In the genomic region with DNA sequence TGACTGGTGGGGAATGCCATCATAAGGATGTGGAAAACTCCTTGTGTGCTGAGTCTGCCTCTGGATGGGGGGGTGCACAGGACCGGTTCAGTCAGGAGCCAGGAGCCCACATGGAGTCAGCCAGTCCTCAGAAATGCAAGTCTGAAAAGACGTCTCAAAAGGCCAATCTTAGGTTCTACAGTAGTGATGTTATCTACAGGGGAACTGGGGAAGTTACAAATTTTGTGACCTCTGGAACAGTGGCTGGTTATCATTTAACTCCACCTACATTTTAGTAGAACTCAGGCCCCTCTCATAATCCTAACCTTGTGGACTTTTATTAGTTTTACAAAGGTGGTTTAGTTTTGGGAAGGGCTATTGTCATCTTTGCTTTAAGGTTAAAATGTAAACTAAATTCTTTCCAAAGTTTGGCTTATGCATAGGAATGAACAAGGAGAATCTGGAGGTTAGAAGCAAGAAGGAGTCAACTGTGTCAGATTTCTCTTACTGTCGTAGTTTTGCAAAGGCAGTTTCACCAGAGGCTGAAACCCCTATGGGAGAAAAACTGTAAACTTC, we compare ENCODE assay signal across 9 cellular contexts. TPM values are rescaled to one million over a fixed set of nuclear protein-coding genes. Genes with fewer than 3 reads are reported as not detected.
DNase-seq lines count a peak whose midpoint lies in the region; FAIRE-seq and TF ChIP-seq lines count a peak whose summit lies in the region.
"Had no signal": no experiment of that assay in that cellular context is flagged by ENCODE, and none has a peak within 500 bp of the region (broad histone marks: within the 10 kb centered on the region; RNA-seq: fewer than 3 reads in every experiment).

No MANE protein-coding gene starts in this region.

- intact Hi-C loops in adrenal gland (cut with DNase I): no loop called here

- H3K4me3 ChIP-seq in adrenal gland: no peak overlapping the region
- no peak overlapping the region for H3K4me3 ChIP-seq in hepatocyte
- H3K4me3 ChIP-seq in skeletal muscle tissue (ENCODE audit: low read length in 3 of 3): no peak overlapping the region

- H3K4me1 ChIP-seq in adrenal gland (replicated peaks in 1 of 2) (peaks cover 24 to 35% of the 10 kb centered on the region in 2 donors), hepatocyte (ENCODE audit: insufficient read depth) (peaks cover 26% of the 10 kb centered on the region), skeletal muscle tissue (ENCODE audit: control insufficient read depth in 3 of 3, insufficient read depth in 3 of 3, low read length in 3 of 3) (peaks cover 20 to 46% (median 34%) of the 10 kb centered on the region in 3 donors)

- DNase-seq in CD1c-positive myeloid dendritic cell (ENCODE audit: extremely low spot score): peak; percentile 10
- no peak for DNase-seq in adrenal gland
- no peak for DNase-seq in hepatocyte (ENCODE audit: low spot score)
- DNase-seq in NCI-H1417 treated with DMSO at 0.1 percent for 48 hours (lab: John Stamatoyannopoulos, UW): no peak
- no peak for DNase-seq in occipital lobe (lab: John Stamatoyannopoulos, UW)
- no peak for DNase-seq in NCI-H2029 treated with DMSO at 0.1 percent for 48 hours (lab: John Stamatoyannopoulos, UW)
- DNase-seq in H54 (ENCODE audit: insufficient read length, low spot score): no peak
- DNase-seq: stimulated activated CD4-positive, alpha-beta T cell treated with anti-CD3 and anti-CD28 coated beads, Interleukin-2, amount 100 ng/mL, for 48 hours had no signal

- no peak for TF ChIP-seq CTCF in adrenal gland (IDR thresholded peaks at IDR 0.05)
- TF ChIP-seq CTCF in hepatocyte (IDR thresholded peaks at IDR 0.05; ENCODE audit: poor library complexity): no peak

- H3K36me3 ChIP-seq in adrenal gland (replicated peaks in 1 of 2) (no peaks in the 10 kb centered on the region), hepatocyte (replicated peaks; ENCODE audit: insufficient read depth, low read depth) (no peaks in the 10 kb centered on the region), skeletal muscle tissue (ENCODE audit: control insufficient read depth in 3 of 3, insufficient read depth in 3 of 3, low read length in 3 of 3) (no peaks in the 10 kb centered on the region)

- H3K4me2 ChIP-seq in hepatocyte: peak overlapping the region; percentile 5

- TF ChIP-seq POLR2A in adrenal gland (IDR thresholded peaks at IDR 0.05) (no peak), H54 (IDR thresholded peaks at IDR 0.05; ENCODE audit: low read depth, low read length) (no peak)

- H3K79me2 ChIP-seq in hepatocyte: no peaks in the 10 kb centered on the region

- no peaks in the 10 kb centered on the region for H3K9me3 ChIP-seq in adrenal gland (replicated peaks in 1 of 3)
- H3K9me3 ChIP-seq in hepatocyte (ENCODE audit: low read depth): no peaks in the 10 kb centered on the region
- H3K9me3 ChIP-seq in skeletal muscle tissue (ENCODE audit: control insufficient read depth in 3 of 3, low read length in 3 of 3): no peaks in the 10 kb centered on the region

- H3K27me3 ChIP-seq in adrenal gland (no peaks in the 10 kb centered on the region), hepatocyte (no peaks in the 10 kb centered on the region), skeletal muscle tissue (ENCODE audit: control insufficient read depth in 3 of 3, insufficient read depth in 3 of 3, low read length in 3 of 3) (no peaks in the 10 kb centered on the region)

- peak overlapping the region in 1 of 3 donors; percentile 61 for H3K9ac ChIP-seq in skeletal muscle tissue (ENCODE audit: low read depth in 1 of 3, low read length in 3 of 3)

- WGBS in adrenal gland, 4 donors: 65 to 72% (median 67%) methylated on average over 3 of the region's 3 CpGs
- WGBS in hepatocyte (ENCODE audit: low lambda C conversion rate, missing lambda C conversion rate): 59% methylated on average over 3 of the region's 3 CpGs

- no peak overlapping the region for H2AFZ ChIP-seq in hepatocyte

- no peak for FAIRE-seq in H54 (lab: Jason Lieb, UNC)

- no peaks in the 10 kb centered on the region for H4K20me1 ChIP-seq in hepatocyte (ENCODE audit: insufficient read depth, poor library complexity, severe bottlenecking)

- H3K9me2 ChIP-seq in hepatocyte (replicated peaks; ENCODE audit: insufficient read depth): no peaks in the 10 kb centered on the region

- H3K27ac ChIP-seq in adrenal gland (peak overlapping the region; percentile 68 to 92 (median 87)), hepatocyte (peak overlapping the region; percentile 93), skeletal muscle tissue (ENCODE audit: low read depth, low read length) (peak overlapping the region; percentile 81)

RNA-seq across cellular contexts. Expression of a gene that starts 13.7 kb away (rescaled TPM):
- total RNA-seq in adrenal gland (10 to 100 TPM; 11.2 to 21.9 (median 17.3) TPM), hepatocyte (8.2 and 9.0 TPM in 2 replicates), skeletal muscle tissue (3.7 TPM), occipital lobe (8.0 TPM)
- polyA plus RNA-seq in adrenal gland (10 to 100 TPM in 2 of 3 donors, 1 to 10 TPM in 1; 9.1 to 20.5 (median 12.4) TPM), hepatocyte (5.2 and 8.9 TPM in 2 replicates)

RNA-seq across cellular contexts. Expression of a gene that starts 14.1 kb away (rescaled TPM):
- total RNA-seq in adrenal gland (10 to 100 TPM in 1 of 8 donors, 1 to 10 TPM in 6, not detected in 1; 1.5 to 23.2 (median 5.6) TPM), hepatocyte (0.87 and 2.7 TPM in 2 replicates), skeletal muscle tissue (under 0.01 TPM), occipital lobe (1.2 TPM)
- polyA plus RNA-seq in adrenal gland (10 to 100 TPM in 1 of 3 donors, 1 to 10 TPM in 2; 1.7 to 26.7 (median 5.2) TPM), hepatocyte (2.1 and 4.8 TPM in 2 replicates)
